8 cellular contexts compared by ENCODE assay signal in genomic region chr19:39402417-39403297, GRCh38. TPM values are rescaled to one million over a fixed set of nuclear protein-coding genes. Genes with fewer than 3 reads are reported as not detected.
DNase-seq lines count a peak whose midpoint lies in the region; TF ChIP-seq lines count a peak whose summit lies in the region.

No MANE protein-coding gene starts in this region.

- DNase-seq in NCI-H187 (lab: John Stamatoyannopoulos, UW) (peak; percentile 50 to 51), NCI-H187 treated with DMSO at 0.1 percent for 48 hours (lab: John Stamatoyannopoulos, UW) (no peak), HL-60 (ENCODE audit: low read depth in 1 of 2, low spot score in 1 of 2) (peak; percentile 89 to 93), activated T-helper 1 cell treated with Interleukin-2 at 50 U/mL for 16 hours (ENCODE audit: low read depth) (peak; percentile 79), esophagus squamous epithelium (lab: John Stamatoyannopoulos, UW) (peak; percentile 81)
- peak; percentile 76 for DNase-seq in stimulated activated CD8-positive, alpha-beta memory T cell treated with anti-CD3 and anti-CD28 coated beads, Interleukin-7, amount 100 ng/mL, for 1 hour (ENCODE audit: low read depth in 2 of 2)

- intact Hi-C loops in esophagus squamous epithelium (cut with DNase I), result no loop called here

- peak in 3 of 4 donors; percentile 41 to 61 (median 42) for TF ChIP-seq POLR2A in esophagus squamous epithelium (IDR thresholded peaks at IDR 0.05)

- H3K27me3 ChIP-seq in HL-60 (ENCODE audit: insufficient read depth, poor library complexity, severe bottlenecking) (no peaks in the 10 kb centered on the region), esophagus squamous epithelium (no peaks in the 10 kb centered on the region), muscle layer of duodenum (ENCODE audit: low read depth, low read length) (no peaks in the 10 kb centered on the region)

- H3K9me3 ChIP-seq in esophagus squamous epithelium (no peaks in the 10 kb centered on the region), muscle layer of duodenum (ENCODE audit: control insufficient read depth in 1 of 2, low read length in 2 of 2) (no peaks in the 10 kb centered on the region)

- H3K27ac ChIP-seq in HL-60 (replicated peaks) (peak overlapping the region; percentile 91), esophagus squamous epithelium (peak overlapping the region; percentile 98 to 99 (median 99)), muscle layer of duodenum (ENCODE audit: low read length) (peak overlapping the region; percentile 98)

- 1% methylated on average over 19 to 24 of the region's 57 CpGs for WGBS in esophagus squamous epithelium, 2 donors

- H3K4me3 ChIP-seq in HL-60 (replicated peaks; ENCODE audit: insufficient read depth, low read length) (peak overlapping the region; percentile 28), esophagus squamous epithelium (peak overlapping the region; percentile 35 to 73 (median 58)), muscle layer of duodenum (ENCODE audit: low read depth in 1 of 2, low read length in 2 of 2) (peak overlapping the region; percentile 54 to 64)

- H3K4me1 ChIP-seq in esophagus squamous epithelium (peaks cover 56 to 85% (median 64%) of the 10 kb centered on the region in 3 donors), muscle layer of duodenum (ENCODE audit: control insufficient read depth in 1 of 2, insufficient read depth in 2 of 2, low read length in 2 of 2) (peaks cover 15 to 16% of the 10 kb centered on the region in 2 donors)

- peaks cover 1 to 9% (median 6%) of the 10 kb centered on the region in 3 donors for H3K36me3 ChIP-seq in esophagus squamous epithelium
- H3K36me3 ChIP-seq in muscle layer of duodenum (ENCODE audit: control insufficient read depth in 1 of 2, insufficient read depth in 2 of 2, low read length in 2 of 2), result peaks cover 4 to 20% of the 10 kb centered on the region in 2 donors

- TF ChIP-seq CTCF in HL-60 (IDR thresholded peaks at IDR 0.05; ENCODE audit: insufficient read depth, low read length), result no peak
- TF ChIP-seq CTCF in esophagus squamous epithelium (IDR thresholded peaks at IDR 0.05), result peak in 1 of 6 experiments; percentile 8

TF ChIP-seq in PFSK-1, 5 proteins besides CTCF, POLR2A, EP300 and RAD21:
- TF ChIP-seq, protein P1, sequence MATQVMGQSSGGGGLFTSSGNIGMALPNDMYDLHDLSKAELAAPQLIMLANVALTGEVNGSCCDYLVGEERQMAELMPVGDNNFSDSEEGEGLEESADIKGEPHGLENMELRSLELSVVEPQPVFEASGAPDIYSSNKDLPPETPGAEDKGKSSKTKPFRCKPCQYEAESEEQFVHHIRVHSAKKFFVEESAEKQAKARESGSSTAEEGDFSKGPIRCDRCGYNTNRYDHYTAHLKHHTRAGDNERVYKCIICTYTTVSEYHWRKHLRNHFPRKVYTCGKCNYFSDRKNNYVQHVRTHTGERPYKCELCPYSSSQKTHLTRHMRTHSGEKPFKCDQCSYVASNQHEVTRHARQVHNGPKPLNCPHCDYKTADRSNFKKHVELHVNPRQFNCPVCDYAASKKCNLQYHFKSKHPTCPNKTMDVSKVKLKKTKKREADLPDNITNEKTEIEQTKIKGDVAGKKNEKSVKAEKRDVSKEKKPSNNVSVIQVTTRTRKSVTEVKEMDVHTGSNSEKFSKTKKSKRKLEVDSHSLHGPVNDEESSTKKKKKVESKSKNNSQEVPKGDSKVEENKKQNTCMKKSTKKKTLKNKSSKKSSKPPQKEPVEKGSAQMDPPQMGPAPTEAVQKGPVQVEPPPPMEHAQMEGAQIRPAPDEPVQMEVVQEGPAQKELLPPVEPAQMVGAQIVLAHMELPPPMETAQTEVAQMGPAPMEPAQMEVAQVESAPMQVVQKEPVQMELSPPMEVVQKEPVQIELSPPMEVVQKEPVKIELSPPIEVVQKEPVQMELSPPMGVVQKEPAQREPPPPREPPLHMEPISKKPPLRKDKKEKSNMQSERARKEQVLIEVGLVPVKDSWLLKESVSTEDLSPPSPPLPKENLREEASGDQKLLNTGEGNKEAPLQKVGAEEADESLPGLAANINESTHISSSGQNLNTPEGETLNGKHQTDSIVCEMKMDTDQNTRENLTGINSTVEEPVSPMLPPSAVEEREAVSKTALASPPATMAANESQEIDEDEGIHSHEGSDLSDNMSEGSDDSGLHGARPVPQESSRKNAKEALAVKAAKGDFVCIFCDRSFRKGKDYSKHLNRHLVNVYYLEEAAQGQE (IDR thresholded peaks at IDR 0.05; ENCODE audit: insufficient read depth in 1 of 2, low read depth in 2 of 2, low read length in 2 of 2), result 0 out of 4 replicates have a peak, but pooled peaks have one; percentile 32 to 50
- TF ChIP-seq TAF1 (IDR thresholded peaks at IDR 0.05; ENCODE audit: borderline replicate concordance, insufficient read depth, low read length) (no peak), SIN3A (IDR thresholded peaks at IDR 0.05; ENCODE audit: borderline replicate concordance, insufficient read depth, low read length) (peak; percentile 67; the same call in 1 of the 2 replicates), FOXP2 (optimal IDR thresholded peaks at IDR 0.05; ENCODE audit: borderline replicate concordance, extremely low read depth, extremely low read length, insufficient read depth) (peak; percentile 89), POLR2AphosphoS5 (IDR thresholded peaks at IDR 0.05; ENCODE audit: low read depth, low read length) (peak; percentile 32; the same call in 1 of the 2 replicates)

RNA-seq across cellular contexts. Expression of gene ZFP36, which starts 4.0 kb away (rescaled TPM):
- polyA plus RNA-seq in PFSK-1 (2012; ENCODE audit: insufficient read length, low read depth), result 3.0 TPM
- total RNA-seq in esophagus squamous epithelium, result 100 to 1,000 TPM in 3 of 4 donors, 10 to 100 TPM in 1; 72.1 to 230 (median 121) TPM

RNA-seq across cellular contexts. Expression of gene PLEKHG2, which starts 9.8 kb away (rescaled TPM):
- polyA plus RNA-seq in PFSK-1 (2012; ENCODE audit: insufficient read length, low read depth), result 55.2 TPM
- 1 to 10 TPM; 4.8 to 9.3 (median 7.6) TPM for total RNA-seq in esophagus squamous epithelium

RNA-seq across cellular contexts. Expression of gene MED29, which starts 11.5 kb away (rescaled TPM):
- polyA plus RNA-seq in PFSK-1 (2012; ENCODE audit: insufficient read length, low read depth), result 35.9 TPM
- total RNA-seq in esophagus squamous epithelium, result 10 to 100 TPM; 11.8 to 20.1 (median 16.5) TPM

RNA-seq across cellular contexts. Expression of gene PAF1, which starts 11.8 kb away (rescaled TPM):
- 74.4 TPM for polyA plus RNA-seq in PFSK-1 (2012; ENCODE audit: insufficient read length, low read depth)
- total RNA-seq in esophagus squamous epithelium, result 10 to 100 TPM; 35.4 to 53.6 (median 38.1) TPM

RNA-seq across cellular contexts. Expression of gene RPS16, which starts 33.1 kb away (rescaled TPM):
- polyA plus RNA-seq in PFSK-1 (2012; ENCODE audit: insufficient read length, low read depth), result 5,849 TPM
- total RNA-seq in esophagus squamous epithelium, result 1,000 to 10,000 TPM in 3 of 4 donors, 100 to 1,000 TPM in 1; 509 to 2,477 (median 1,257) TPM
